ENCODE assay signal across 9 cellular contexts in genomic region chr5:180682008-180682407, GRCh38. TPM values are rescaled to one million over a fixed set of nuclear protein-coding genes. Genes with fewer than 3 reads are reported as not detected.
"Had no signal": no experiment of that assay in that cellular context is flagged by ENCODE, and none has a peak within 500 bp of the region (broad histone marks: within the 10 kb centered on the region; RNA-seq: fewer than 3 reads in every experiment).

No MANE protein-coding gene starts in this region.

RNA-seq across cellular contexts. Expression of gene FLT4, which starts 32.6 kb away (rescaled TPM):
- total RNA-seq: MCF 10A, OCI-LY7, PC-9, RPMI7951 had no signal

RNA-seq across cellular contexts. Expression of gene OR2Y1, which starts 57.9 kb away (rescaled TPM):
- total RNA-seq: LHCN-M2, MCF 10A, NCI-H460, OCI-LY7, PC-9, Right ventricle myocardium inferior, RPMI7951, SJCRH30, SK-MEL-5 had no signal
